ENCODE assay signal across 11 cellular contexts in the genomic region with DNA sequence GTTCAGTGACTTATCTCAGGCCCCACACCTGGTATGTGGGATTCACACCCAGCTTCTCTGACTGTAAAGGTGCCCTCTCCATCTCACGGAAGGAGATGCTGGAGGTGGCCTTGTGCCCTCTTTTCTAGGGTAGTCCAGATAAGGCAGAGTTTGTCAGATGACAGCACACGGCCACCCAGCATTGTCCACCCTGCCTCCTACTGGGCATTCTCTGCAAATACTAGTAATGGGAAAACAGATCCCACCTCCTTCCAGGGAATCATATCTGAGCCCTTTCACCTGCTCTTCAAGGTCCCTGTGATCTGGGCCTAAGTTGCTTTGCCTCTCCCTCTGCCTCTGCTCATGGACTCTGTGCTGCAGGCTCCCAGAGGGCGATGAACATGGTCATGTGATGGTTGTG.
DNase-seq lines count a peak whose midpoint lies in the region; ATAC-seq and TF ChIP-seq lines count a peak whose summit lies in the region.
"Had no signal": no experiment of that assay in that cellular context is flagged by ENCODE, and none has a peak within 500 bp of the region (broad histone marks: within the 10 kb centered on the region; RNA-seq: fewer than 3 reads in every experiment).

No MANE protein-coding gene starts in this region.

- H3K4me1 Mint-ChIP-seq in osteocyte (ENCODE audit: unreplicated experiment): no peaks in the 10 kb centered on the region

- H3K4me3 Mint-ChIP-seq in osteocyte (ENCODE audit: unreplicated experiment): no peak overlapping the region
- H3K4me3 Mint-ChIP-seq: activated CD8-positive, alpha-beta T cell treated with anti-CD3 and anti-CD28 coated beads, Interleukin-2, amount 10 ng/mL, durations not matched to agents 7 days and 5 days had no signal

- H3K4me3 ChIP-seq in GM12864 (ENCODE audit: low read depth, low read length) (no peak overlapping the region), choroid plexus epithelial cell (ENCODE audit: low read depth, low read length) (no peak overlapping the region)

- no peak overlapping the region for H3K27ac Mint-ChIP-seq in osteocyte (ENCODE audit: unreplicated experiment)
- H3K27ac Mint-ChIP-seq: activated CD8-positive, alpha-beta T cell treated with anti-CD3 and anti-CD28 coated beads, Interleukin-2, amount 10 ng/mL, durations not matched to agents 7 days and 5 days had no signal

- peak; percentile 49 for TF ChIP-seq CTCF in GM12864 (IDR thresholded peaks at IDR 0.05; ENCODE audit: low read depth, low read length, missing control alignments)
- peak; percentile 46 for TF ChIP-seq CTCF in choroid plexus epithelial cell (conservative IDR thresholded peaks at IDR 0.05; ENCODE audit: low read depth, low read length)
- TF ChIP-seq CTCF in osteocyte (IDR thresholded peaks at IDR 0.05): peak; percentile 18

- DNase-seq in GM12864 (ENCODE audit: low read depth): no peak
- peak; percentile 6 for DNase-seq in HuH-7 (ENCODE audit: low spot score)
- DNase-seq in choroid plexus epithelial cell (ENCODE audit: low read depth): no peak
- no peak for DNase-seq in osteocyte (ENCODE audit: extremely low spot score, unreplicated experiment)
- no peak for DNase-seq in AG08395 (ENCODE audit: low spot score)
- DNase-seq in mucosa of gallbladder (ENCODE audit: low spot score): no peak
- DNase-seq: activated CD8-positive, alpha-beta T cell treated with anti-CD3 and anti-CD28 coated beads, Interleukin-2, amount 10 ng/mL, durations not matched to agents 7 days and 5 days; activated naive CD4-positive, alpha-beta T cell treated with Interleukin-2 at 50 U/mL for 16 hours; MV-4-11; substantia nigra had no signal

- H3K27me3 Mint-ChIP-seq in osteocyte (ENCODE audit: unreplicated experiment): no peaks in the 10 kb centered on the region

- H3K36me3 Mint-ChIP-seq in osteocyte (ENCODE audit: unreplicated experiment): no peaks in the 10 kb centered on the region

- no peaks in the 10 kb centered on the region for H3K9me3 Mint-ChIP-seq in osteocyte (ENCODE audit: unreplicated experiment)

- no peak for ATAC-seq in HG02938 (IDR thresholded peaks at IDR 0.05; ENCODE audit: unreplicated experiment)
- ATAC-seq: activated CD8-positive, alpha-beta T cell treated with anti-CD3 and anti-CD28 coated beads, Interleukin-2, amount 10 ng/mL, durations not matched to agents 7 days and 5 days had no signal
